19 cellular contexts compared by ENCODE assay signal in the genomic region with DNA sequence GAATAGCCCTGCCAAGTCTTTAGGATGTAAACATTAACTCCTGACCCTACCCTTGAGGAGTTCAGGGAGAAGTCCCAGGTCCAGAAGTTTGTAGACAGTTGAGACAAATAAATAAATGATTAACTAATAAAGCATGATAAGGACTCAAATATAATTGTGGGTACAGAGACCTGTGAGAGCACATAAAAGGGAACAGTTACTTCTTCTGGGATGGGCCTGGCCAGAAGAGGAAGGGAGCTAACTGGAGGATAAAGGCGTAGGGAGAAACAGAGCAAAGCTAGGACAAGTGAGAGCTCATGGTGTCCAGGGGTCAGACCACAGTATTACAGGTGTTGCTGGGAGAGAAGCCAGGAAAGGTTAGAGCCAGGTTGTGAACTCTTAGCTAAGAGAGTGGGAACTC.
"Had no signal": no experiment of that assay in that cellular context is flagged by ENCODE, and none has a peak within 500 bp of the region (broad histone marks: within the 10 kb centered on the region; RNA-seq: fewer than 3 reads in every experiment).

No MANE protein-coding gene starts in this region.

- H3K9me3 Mint-ChIP-seq: activated CD4-positive, alpha-beta memory T cell treated with anti-CD3 and anti-CD28 coated beads, Interleukin-2, amount 10 ng/mL, durations not matched to agents 7 days and 5 days; activated naive CD8-positive, alpha-beta T cell treated with anti-CD3 and anti-CD28 coated beads for 36 hours; activated T-cell treated with anti-CD3 and anti-CD28 coated beads, Interleukin-2, amount 50 U/mL, for 4 hours; natural killer cell; T-cell; type B pancreatic cell had no signal

- H3K27ac Mint-ChIP-seq: activated CD4-positive, alpha-beta memory T cell treated with anti-CD3 and anti-CD28 coated beads, Interleukin-2, amount 10 ng/mL, durations not matched to agents 7 days and 5 days; activated naive CD8-positive, alpha-beta T cell treated with anti-CD3 and anti-CD28 coated beads for 36 hours; natural killer cell; T-cell; type B pancreatic cell had no signal

- H3K9me3 ChIP-seq: right atrium auricular region, SK-N-SH, suprapubic skin had no signal

- DNase-seq: activated CD4-positive, alpha-beta memory T cell treated with anti-CD3 and anti-CD28 coated beads, Interleukin-2, amount 10 ng/mL, durations not matched to agents 7 days and 5 days; activated gamma-delta T cell treated with Interleukin-2 at 50 U/mL for 16 hours; activated naive CD8-positive, alpha-beta T cell treated with anti-CD3 and anti-CD28 coated beads for 36 hours; activated T-cell treated with anti-CD3 and anti-CD28 coated beads, Interleukin-2, amount 50 U/mL, for 4 hours; brain microvascular endothelial cell; cerebellar nuclear complex; foreskin melanocyte; head of caudate nucleus; natural killer cell; posterior cingulate gyrus; SK-N-SH; stimulated activated naive CD8-positive, alpha-beta T cell treated with anti-CD3 and anti-CD28 coated beads, Interleukin-15, Interleukin-2, amounts not matched to agents 100 U/mL and 50 U/mL, for 24 hours; T-cell; T1000 had no signal

- H3K27ac ChIP-seq: brain microvascular endothelial cell, epithelial cell of prostate, right atrium auricular region, suprapubic skin had no signal

- H3K4me3 Mint-ChIP-seq: activated CD4-positive, alpha-beta memory T cell treated with anti-CD3 and anti-CD28 coated beads, Interleukin-2, amount 10 ng/mL, durations not matched to agents 7 days and 5 days; activated naive CD8-positive, alpha-beta T cell treated with anti-CD3 and anti-CD28 coated beads for 36 hours; activated T-cell treated with anti-CD3 and anti-CD28 coated beads, Interleukin-2, amount 50 U/mL, for 4 hours; natural killer cell; type B pancreatic cell had no signal

- H3K27me3 ChIP-seq: brain microvascular endothelial cell, right atrium auricular region, suprapubic skin had no signal

- H3K4me3 ChIP-seq: right atrium auricular region, smooth muscle cell, suprapubic skin had no signal

- H3K27me3 Mint-ChIP-seq: activated CD4-positive, alpha-beta memory T cell treated with anti-CD3 and anti-CD28 coated beads, Interleukin-2, amount 10 ng/mL, durations not matched to agents 7 days and 5 days; activated naive CD8-positive, alpha-beta T cell treated with anti-CD3 and anti-CD28 coated beads for 36 hours; T-cell; type B pancreatic cell had no signal

- H3K36me3 ChIP-seq: brain microvascular endothelial cell, right atrium auricular region, suprapubic skin had no signal

- ATAC-seq: activated T-cell treated with anti-CD3 and anti-CD28 coated beads, Interleukin-2, amount 50 U/mL, for 4 hours; natural killer cell; stimulated activated naive CD8-positive, alpha-beta T cell treated with anti-CD3 and anti-CD28 coated beads, Interleukin-15, Interleukin-2, amounts not matched to agents 100 U/mL and 50 U/mL, for 24 hours; T-cell had no signal

- H3K36me3 Mint-ChIP-seq: natural killer cell had no signal
